1 cellular context compared by ENCODE assay signal in genomic region chr7:36986429-36987362, GRCh38.
TF ChIP-seq lines count a peak whose summit lies in the region.

No MANE protein-coding gene starts in this region.

TF ChIP-seq in HepG2, 621 proteins besides CTCF, POLR2A, EP300 and RAD21 (continued from another document and continues in another):
- TF ChIP-seq STAT6 (CRISPR knock-in tag; IDR thresholded peaks at IDR 0.05; ENCODE audit: borderline replicate concordance) = no peak
- TF ChIP-seq ETS1 (CRISPR knock-in tag; IDR thresholded peaks at IDR 0.05) = no peak
- TF ChIP-seq, protein P1, sequence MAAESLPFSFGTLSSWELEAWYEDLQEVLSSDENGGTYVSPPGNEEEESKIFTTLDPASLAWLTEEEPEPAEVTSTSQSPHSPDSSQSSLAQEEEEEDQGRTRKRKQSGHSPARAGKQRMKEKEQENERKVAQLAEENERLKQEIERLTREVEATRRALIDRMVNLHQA (CRISPR knock-in tag; IDR thresholded peaks at IDR 0.05) = no peak
- TF ChIP-seq, protein P2, sequence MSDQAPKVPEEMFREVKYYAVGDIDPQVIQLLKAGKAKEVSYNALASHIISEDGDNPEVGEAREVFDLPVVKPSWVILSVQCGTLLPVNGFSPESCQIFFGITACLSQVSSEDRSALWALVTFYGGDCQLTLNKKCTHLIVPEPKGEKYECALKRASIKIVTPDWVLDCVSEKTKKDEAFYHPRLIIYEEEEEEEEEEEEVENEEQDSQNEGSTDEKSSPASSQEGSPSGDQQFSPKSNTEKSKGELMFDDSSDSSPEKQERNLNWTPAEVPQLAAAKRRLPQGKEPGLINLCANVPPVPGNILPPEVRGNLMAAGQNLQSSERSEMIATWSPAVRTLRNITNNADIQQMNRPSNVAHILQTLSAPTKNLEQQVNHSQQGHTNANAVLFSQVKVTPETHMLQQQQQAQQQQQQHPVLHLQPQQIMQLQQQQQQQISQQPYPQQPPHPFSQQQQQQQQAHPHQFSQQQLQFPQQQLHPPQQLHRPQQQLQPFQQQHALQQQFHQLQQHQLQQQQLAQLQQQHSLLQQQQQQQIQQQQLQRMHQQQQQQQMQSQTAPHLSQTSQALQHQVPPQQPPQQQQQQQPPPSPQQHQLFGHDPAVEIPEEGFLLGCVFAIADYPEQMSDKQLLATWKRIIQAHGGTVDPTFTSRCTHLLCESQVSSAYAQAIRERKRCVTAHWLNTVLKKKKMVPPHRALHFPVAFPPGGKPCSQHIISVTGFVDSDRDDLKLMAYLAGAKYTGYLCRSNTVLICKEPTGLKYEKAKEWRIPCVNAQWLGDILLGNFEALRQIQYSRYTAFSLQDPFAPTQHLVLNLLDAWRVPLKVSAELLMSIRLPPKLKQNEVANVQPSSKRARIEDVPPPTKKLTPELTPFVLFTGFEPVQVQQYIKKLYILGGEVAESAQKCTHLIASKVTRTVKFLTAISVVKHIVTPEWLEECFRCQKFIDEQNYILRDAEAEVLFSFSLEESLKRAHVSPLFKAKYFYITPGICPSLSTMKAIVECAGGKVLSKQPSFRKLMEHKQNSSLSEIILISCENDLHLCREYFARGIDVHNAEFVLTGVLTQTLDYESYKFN (CRISPR knock-in tag; conservative IDR thresholded peaks at IDR 0.05) = no peak
- TF ChIP-seq ZNF780A (CRISPR knock-in tag; IDR thresholded peaks at IDR 0.05) = no peak
- TF ChIP-seq IKZF1 (IDR thresholded peaks at IDR 0.05) = no peak
- TF ChIP-seq, protein P3, sequence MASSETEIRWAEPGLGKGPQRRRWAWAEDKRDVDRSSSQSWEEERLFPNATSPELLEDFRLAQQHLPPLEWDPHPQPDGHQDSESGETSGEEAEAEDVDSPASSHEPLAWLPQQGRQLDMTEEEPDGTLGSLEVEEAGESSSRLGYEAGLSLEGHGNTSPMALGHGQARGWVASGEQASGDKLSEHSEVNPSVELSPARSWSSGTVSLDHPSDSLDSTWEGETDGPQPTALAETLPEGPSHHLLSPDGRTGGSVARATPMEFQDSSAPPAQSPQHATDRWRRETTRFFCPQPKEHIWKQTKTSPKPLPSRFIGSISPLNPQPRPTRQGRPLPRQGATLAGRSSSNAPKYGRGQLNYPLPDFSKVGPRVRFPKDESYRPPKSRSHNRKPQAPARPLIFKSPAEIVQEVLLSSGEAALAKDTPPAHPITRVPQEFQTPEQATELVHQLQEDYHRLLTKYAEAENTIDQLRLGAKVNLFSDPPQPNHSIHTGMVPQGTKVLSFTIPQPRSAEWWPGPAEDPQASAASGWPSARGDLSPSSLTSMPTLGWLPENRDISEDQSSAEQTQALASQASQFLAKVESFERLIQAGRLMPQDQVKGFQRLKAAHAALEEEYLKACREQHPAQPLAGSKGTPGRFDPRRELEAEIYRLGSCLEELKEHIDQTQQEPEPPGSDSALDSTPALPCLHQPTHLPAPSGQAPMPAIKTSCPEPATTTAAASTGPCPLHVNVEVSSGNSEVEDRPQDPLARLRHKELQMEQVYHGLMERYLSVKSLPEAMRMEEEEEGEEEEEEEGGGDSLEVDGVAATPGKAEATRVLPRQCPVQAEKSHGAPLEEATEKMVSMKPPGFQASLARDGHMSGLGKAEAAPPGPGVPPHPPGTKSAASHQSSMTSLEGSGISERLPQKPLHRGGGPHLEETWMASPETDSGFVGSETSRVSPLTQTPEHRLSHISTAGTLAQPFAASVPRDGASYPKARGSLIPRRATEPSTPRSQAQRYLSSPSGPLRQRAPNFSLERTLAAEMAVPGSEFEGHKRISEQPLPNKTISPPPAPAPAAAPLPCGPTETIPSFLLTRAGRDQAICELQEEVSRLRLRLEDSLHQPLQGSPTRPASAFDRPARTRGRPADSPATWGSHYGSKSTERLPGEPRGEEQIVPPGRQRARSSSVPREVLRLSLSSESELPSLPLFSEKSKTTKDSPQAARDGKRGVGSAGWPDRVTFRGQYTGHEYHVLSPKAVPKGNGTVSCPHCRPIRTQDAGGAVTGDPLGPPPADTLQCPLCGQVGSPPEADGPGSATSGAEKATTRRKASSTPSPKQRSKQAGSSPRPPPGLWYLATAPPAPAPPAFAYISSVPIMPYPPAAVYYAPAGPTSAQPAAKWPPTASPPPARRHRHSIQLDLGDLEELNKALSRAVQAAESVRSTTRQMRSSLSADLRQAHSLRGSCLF (CRISPR knock-in tag; IDR thresholded peaks at IDR 0.05; ENCODE audit: borderline replicate concordance) = no peak
- TF ChIP-seq REL (CRISPR knock-in tag; conservative IDR thresholded peaks at IDR 0.05) = no peak
- no peak for TF ChIP-seq REXO4 (CRISPR knock-in tag; IDR thresholded peaks at IDR 0.05; ENCODE audit: borderline replicate concordance)
- no peak for TF ChIP-seq ATRX (CRISPR knock-in tag; IDR thresholded peaks at IDR 0.05; ENCODE audit: borderline replicate concordance)
- no peak for TF ChIP-seq MAFG (CRISPR knock-in tag; IDR thresholded peaks at IDR 0.05)
- TF ChIP-seq ZNF317 (CRISPR knock-in tag; IDR thresholded peaks at IDR 0.05) = 0 out of 2 replicates have a peak, but pooled peaks have one; percentile 34
- TF ChIP-seq, protein P4, sequence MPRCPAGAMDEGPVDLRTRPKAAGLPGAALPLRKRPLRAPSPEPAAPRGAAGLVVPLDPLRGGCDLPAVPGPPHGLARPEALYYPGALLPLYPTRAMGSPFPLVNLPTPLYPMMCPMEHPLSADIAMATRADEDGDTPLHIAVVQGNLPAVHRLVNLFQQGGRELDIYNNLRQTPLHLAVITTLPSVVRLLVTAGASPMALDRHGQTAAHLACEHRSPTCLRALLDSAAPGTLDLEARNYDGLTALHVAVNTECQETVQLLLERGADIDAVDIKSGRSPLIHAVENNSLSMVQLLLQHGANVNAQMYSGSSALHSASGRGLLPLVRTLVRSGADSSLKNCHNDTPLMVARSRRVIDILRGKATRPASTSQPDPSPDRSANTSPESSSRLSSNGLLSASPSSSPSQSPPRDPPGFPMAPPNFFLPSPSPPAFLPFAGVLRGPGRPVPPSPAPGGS (CRISPR knock-in tag; IDR thresholded peaks at IDR 0.05) = no peak
- no peak for TF ChIP-seq SETDB1 (CRISPR knock-in tag; IDR thresholded peaks at IDR 0.05; ENCODE audit: borderline replicate concordance)
- TF ChIP-seq YY1 (IDR thresholded peaks at IDR 0.05; ENCODE audit: insufficient read depth, insufficient replicate concordance, low read depth, low read length) = no peak
- TF ChIP-seq GABPA (IDR thresholded peaks at IDR 0.05; ENCODE audit: low read depth, low read length) = no peak
- TF ChIP-seq GABPA (CRISPR knock-in tag; IDR thresholded peaks at IDR 0.05; ENCODE audit: low read depth) = no peak
- TF ChIP-seq SAP130 (CRISPR knock-in tag; IDR thresholded peaks at IDR 0.05; ENCODE audit: low read depth) = no peak
- TF ChIP-seq, protein P5, sequence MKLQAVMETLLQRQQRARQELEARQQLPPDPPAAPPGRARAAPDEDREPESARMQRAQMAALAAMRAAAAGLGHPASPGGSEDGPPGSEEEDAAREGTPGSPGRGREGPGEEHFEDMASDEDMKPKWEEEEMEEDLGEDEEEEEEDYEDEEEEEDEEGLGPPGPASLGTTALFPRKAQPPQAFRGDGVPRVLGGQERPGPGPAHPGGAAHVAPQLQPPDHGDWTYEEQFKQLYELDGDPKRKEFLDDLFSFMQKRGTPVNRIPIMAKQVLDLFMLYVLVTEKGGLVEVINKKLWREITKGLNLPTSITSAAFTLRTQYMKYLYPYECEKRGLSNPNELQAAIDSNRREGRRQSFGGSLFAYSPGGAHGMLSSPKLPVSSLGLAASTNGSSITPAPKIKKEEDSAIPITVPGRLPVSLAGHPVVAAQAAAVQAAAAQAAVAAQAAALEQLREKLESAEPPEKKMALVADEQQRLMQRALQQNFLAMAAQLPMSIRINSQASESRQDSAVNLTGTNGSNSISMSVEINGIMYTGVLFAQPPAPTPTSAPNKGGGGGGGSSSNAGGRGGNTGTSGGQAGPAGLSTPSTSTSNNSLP (IDR thresholded peaks at IDR 0.05; ENCODE audit: low read depth, low read length) = 0 out of 2 replicates have a peak, but pooled peaks have one; percentile 19
- TF ChIP-seq, protein P6, sequence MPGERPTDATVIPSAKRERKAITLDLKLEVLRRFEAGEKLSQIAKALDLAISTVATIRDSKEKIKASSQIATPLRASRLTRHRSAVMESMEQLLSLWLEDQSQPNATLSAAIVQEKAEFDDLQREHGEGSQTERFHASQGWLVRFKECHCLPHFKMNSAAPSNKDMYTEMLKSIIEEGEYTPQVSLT (CRISPR knock-in tag; IDR thresholded peaks at IDR 0.05; ENCODE audit: borderline replicate concordance, low read depth) = no peak
- no peak for TF ChIP-seq SMAD1 (CRISPR knock-in tag; IDR thresholded peaks at IDR 0.05; ENCODE audit: borderline replicate concordance, low read depth)
- TF ChIP-seq RXRB (CRISPR knock-in tag; IDR thresholded peaks at IDR 0.05; ENCODE audit: borderline replicate concordance) = peak; percentile 18; the same call in 1 of the 2 replicates
- TF ChIP-seq HMGA1 (CRISPR knock-in tag; conservative IDR thresholded peaks at IDR 0.05) = no peak
- no peak for TF ChIP-seq ZNF556 (CRISPR knock-in tag; IDR thresholded peaks at IDR 0.05; ENCODE audit: borderline replicate concordance)
- no peak for TF ChIP-seq TCF7L2 (IDR thresholded peaks at IDR 0.05; ENCODE audit: low read depth, low read length)
- no peak for TF ChIP-seq SRSF1 (optimal IDR thresholded peaks at IDR 0.05; ENCODE audit: low read depth, low read length)
- no peak for TF ChIP-seq ZNF121 (CRISPR knock-in tag; IDR thresholded peaks at IDR 0.05)
- TF ChIP-seq FOSL2 (CRISPR knock-in tag; IDR thresholded peaks at IDR 0.05) = peak; percentile 36; the same call in 1 of the 2 replicates
- TF ChIP-seq ADNP (CRISPR knock-in tag; IDR thresholded peaks at IDR 0.05) = no peak
- TF ChIP-seq ZZZ3 (CRISPR knock-in tag; IDR thresholded peaks at IDR 0.05; ENCODE audit: borderline replicate concordance) = no peak
- TF ChIP-seq ZNF614 (CRISPR knock-in tag; IDR thresholded peaks at IDR 0.05; ENCODE audit: borderline replicate concordance) = peak; percentile 20; the same call in 1 of the 2 replicates
- TF ChIP-seq MXD1 (CRISPR knock-in tag; IDR thresholded peaks at IDR 0.05) = no peak
- TF ChIP-seq ZFP36L2 (CRISPR knock-in tag; IDR thresholded peaks at IDR 0.05) = no peak
- TF ChIP-seq, protein P7, sequence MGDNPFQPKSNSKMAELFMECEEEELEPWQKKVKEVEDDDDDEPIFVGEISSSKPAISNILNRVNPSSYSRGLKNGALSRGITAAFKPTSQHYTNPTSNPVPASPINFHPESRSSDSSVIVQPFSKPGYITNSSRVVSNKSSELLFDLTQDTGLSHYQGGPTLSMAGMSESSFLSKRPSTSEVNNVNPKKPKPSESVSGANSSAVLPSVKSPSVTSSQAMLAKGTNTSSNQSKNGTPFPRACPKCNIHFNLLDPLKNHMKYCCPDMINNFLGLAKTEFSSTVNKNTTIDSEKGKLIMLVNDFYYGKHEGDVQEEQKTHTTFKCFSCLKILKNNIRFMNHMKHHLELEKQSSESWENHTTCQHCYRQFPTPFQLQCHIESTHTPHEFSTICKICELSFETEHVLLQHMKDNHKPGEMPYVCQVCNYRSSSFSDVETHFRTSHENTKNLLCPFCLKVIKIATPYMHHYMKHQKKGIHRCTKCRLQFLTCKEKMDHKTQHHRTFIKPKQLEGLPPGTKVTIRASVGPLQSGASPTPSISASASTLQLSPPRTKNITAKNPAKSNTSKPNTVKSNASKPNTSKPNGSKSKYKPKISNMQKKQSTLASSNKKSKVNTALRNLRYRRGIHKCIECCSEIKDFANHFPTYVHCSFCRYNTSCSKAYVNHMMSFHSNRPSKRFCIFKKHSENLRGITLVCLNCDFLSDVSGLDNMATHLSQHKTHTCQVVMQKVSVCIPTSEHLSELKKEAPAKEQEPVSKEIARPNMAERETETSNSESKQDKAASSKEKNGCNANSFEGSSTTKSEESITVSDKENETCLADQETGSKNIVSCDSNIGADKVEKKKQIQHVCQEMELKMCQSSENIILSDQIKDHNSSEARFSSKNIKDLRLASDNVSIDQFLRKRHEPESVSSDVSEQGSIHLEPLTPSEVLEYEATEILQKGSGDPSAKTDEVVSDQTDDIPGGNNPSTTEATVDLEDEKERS (CRISPR knock-in tag; IDR thresholded peaks at IDR 0.05) = no peak
- no peak for TF ChIP-seq DR1 (CRISPR knock-in tag; IDR thresholded peaks at IDR 0.05)
- TF ChIP-seq STAG1 (CRISPR knock-in tag; IDR thresholded peaks at IDR 0.05) = peak; percentile 84
